In the genomic region with DNA sequence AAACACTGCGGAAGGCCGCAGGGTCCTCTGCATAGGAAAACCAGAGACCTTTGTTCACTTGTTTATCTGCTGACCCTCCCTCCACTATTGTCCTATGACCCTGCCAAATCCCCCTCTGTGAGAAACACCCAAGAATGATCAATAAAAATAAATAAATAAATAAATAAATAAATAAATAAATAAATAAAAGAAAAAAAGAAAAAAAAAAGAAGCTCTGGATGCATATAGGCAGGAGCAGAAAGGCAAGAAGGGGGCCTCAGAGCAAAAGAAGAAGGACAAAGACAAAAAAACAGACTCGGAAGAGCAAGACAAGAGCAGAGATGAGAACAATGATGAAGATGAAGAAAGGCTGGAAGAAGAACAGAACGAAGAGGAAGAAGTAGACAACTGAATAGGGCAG, we compare ENCODE assay signal across 1 cellular context.
TF ChIP-seq lines count a peak whose summit lies in the region.

No MANE protein-coding gene starts in this region.

TF ChIP-seq in HEK293, 187 proteins besides CTCF, POLR2A, EP300 and RAD21 (continued from another document):
- TF ChIP-seq, protein P1, sequence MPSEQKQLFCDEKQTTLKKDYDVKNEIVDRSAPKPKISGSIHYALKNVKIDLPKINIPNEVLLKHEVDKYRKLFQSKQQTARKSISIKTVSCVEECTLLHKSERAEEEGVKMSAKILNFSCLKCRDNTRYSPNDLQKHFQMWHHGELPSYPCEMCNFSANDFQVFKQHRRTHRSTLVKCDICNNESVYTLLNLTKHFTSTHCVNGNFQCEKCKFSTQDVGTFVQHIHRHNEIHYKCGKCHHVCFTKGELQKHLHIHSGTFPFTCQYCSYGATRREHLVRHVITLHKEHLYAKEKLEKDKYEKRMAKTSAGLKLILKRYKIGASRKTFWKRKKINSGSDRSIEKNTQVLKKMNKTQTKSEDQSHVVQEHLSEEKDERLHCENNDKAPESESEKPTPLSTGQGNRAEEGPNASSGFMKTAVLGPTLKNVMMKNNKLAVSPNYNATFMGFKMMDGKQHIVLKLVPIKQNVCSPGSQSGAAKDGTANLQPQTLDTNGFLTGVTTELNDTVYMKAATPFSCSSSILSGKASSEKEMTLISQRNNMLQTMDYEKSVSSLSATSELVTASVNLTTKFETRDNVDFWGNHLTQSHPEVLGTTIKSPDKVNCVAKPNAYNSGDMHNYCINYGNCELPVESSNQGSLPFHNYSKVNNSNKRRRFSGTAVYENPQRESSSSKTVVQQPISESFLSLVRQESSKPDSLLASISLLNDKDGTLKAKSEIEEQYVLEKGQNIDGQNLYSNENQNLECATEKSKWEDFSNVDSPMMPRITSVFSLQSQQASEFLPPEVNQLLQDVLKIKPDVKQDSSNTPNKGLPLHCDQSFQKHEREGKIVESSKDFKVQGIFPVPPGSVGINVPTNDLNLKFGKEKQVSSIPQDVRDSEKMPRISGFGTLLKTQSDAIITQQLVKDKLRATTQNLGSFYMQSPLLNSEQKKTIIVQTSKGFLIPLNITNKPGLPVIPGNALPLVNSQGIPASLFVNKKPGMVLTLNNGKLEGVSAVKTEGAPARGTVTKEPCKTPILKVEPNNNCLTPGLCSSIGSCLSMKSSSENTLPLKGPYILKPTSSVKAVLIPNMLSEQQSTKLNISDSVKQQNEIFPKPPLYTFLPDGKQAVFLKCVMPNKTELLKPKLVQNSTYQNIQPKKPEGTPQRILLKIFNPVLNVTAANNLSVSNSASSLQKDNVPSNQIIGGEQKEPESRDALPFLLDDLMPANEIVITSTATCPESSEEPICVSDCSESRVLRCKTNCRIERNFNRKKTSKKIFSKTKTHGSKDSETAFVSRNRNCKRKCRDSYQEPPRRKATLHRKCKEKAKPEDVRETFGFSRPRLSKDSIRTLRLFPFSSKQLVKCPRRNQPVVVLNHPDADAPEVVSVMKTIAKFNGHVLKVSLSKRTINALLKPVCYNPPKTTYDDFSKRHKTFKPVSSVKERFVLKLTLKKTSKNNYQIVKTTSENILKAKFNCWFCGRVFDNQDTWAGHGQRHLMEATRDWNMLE (tag by site-specific recombination; conservative IDR thresholded peaks at IDR 0.05; ENCODE audit: low read depth): peak; percentile 95
- TF ChIP-seq ZNF354C (tag by site-specific recombination; IDR thresholded peaks at IDR 0.05; ENCODE audit: borderline replicate concordance, low read depth): 0 out of 2 replicates have a peak, but pooled peaks have one; percentile 46
- TF ChIP-seq, protein P2, sequence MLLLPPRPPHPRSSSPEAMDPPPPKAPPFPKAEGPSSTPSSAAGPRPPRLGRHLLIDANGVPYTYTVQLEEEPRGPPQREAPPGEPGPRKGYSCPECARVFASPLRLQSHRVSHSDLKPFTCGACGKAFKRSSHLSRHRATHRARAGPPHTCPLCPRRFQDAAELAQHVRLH (tag by site-specific recombination; IDR thresholded peaks at IDR 0.05): 0 out of 2 replicates have a peak, but pooled peaks have one; percentile 29
- peak; percentile 55 for TF ChIP-seq ZNF629 (tag by site-specific recombination; IDR thresholded peaks at IDR 0.05)
- 0 out of 2 replicates have a peak, but pooled peaks have one; percentile 22 for TF ChIP-seq ZNF366 (tag by site-specific recombination; conservative IDR thresholded peaks at IDR 0.05)
- TF ChIP-seq, protein P3, sequence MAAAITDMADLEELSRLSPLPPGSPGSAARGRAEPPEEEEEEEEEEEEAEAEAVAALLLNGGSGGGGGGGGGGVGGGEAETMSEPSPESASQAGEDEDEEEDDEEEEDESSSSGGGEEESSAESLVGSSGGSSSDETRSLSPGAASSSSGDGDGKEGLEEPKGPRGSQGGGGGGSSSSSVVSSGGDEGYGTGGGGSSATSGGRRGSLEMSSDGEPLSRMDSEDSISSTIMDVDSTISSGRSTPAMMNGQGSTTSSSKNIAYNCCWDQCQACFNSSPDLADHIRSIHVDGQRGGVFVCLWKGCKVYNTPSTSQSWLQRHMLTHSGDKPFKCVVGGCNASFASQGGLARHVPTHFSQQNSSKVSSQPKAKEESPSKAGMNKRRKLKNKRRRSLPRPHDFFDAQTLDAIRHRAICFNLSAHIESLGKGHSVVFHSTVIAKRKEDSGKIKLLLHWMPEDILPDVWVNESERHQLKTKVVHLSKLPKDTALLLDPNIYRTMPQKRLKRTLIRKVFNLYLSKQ (tag by site-specific recombination; IDR thresholded peaks at IDR 0.05; ENCODE audit: borderline replicate concordance): 0 out of 2 replicates have a peak, but pooled peaks have one; percentile 38
- peak; percentile 77 for TF ChIP-seq ZNF266 (tag by site-specific recombination; IDR thresholded peaks at IDR 0.05; ENCODE audit: low read depth)
- peak; percentile 69; the same call in 1 of the 2 replicates for TF ChIP-seq ZNF501 (tag by site-specific recombination; IDR thresholded peaks at IDR 0.05)
- TF ChIP-seq, protein P4, sequence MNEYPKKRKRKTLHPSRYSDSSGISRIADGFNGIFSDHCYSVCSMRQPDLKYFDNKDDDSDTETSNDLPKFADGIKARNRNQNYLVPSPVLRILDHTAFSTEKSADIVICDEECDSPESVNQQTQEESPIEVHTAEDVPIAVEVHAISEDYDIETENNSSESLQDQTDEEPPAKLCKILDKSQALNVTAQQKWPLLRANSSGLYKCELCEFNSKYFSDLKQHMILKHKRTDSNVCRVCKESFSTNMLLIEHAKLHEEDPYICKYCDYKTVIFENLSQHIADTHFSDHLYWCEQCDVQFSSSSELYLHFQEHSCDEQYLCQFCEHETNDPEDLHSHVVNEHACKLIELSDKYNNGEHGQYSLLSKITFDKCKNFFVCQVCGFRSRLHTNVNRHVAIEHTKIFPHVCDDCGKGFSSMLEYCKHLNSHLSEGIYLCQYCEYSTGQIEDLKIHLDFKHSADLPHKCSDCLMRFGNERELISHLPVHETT (tag by site-specific recombination; IDR thresholded peaks at IDR 0.05): 0 out of 2 replicates have a peak, but pooled peaks have one; percentile 52
- TF ChIP-seq ZNF140 (tag by site-specific recombination; IDR thresholded peaks at IDR 0.05): peak; percentile 83
- TF ChIP-seq ZXDB (tag by site-specific recombination; IDR thresholded peaks at IDR 0.05): peak; percentile 69
- 0 out of 2 replicates have a peak, but pooled peaks have one; percentile 33 for TF ChIP-seq ZNF530 (tag by site-specific recombination; IDR thresholded peaks at IDR 0.05; ENCODE audit: low read depth)
- TF ChIP-seq ZNF510 (tag by site-specific recombination; IDR thresholded peaks at IDR 0.05; ENCODE audit: insufficient replicate concordance): peak; percentile 78
- TF ChIP-seq ZNF664 (tag by site-specific recombination; IDR thresholded peaks at IDR 0.05): peak; percentile 61; the same call in 1 of the 2 replicates
- peak; percentile 91 for TF ChIP-seq ZNF558 (tag by site-specific recombination; IDR thresholded peaks at IDR 0.05)
- TF ChIP-seq ZNF529 (tag by site-specific recombination; IDR thresholded peaks at IDR 0.05; ENCODE audit: insufficient replicate concordance): peak; percentile 51
- peak; percentile 85; the same call in 1 of the 2 replicates for TF ChIP-seq ZNF202 (tag by site-specific recombination; IDR thresholded peaks at IDR 0.05; ENCODE audit: borderline replicate concordance)
